In genomic region chr12:5985471-5985870, GRCh38 we compare ENCODE assay signal across 27 cellular contexts. TPM values are rescaled to one million over a fixed set of nuclear protein-coding genes. Genes with fewer than 3 reads are reported as not detected.
"Had no signal": no experiment of that assay in that cellular context is flagged by ENCODE, and none has a peak within 500 bp of the region (broad histone marks: within the 10 kb centered on the region; RNA-seq: fewer than 3 reads in every experiment).

No MANE protein-coding gene starts in this region.

- H3K4me3 Mint-ChIP-seq: immature natural killer cell; mesothelial cell of epicardium; naive B cell; natural killer cell; nephron progenitor cell; stimulated activated effector memory CD8-positive, alpha-beta T cell treated with anti-CD3 and anti-CD28 coated beads, Interleukin-12 subunit alpha, Interleukin-12 subunit beta, amount 100 ng/mL, for 72 hours; stimulated activated naive CD8-positive, alpha-beta T cell treated with anti-CD3 and anti-CD28 coated beads, Interleukin-15, Interleukin-2, amounts not matched to agents 100 ng/mL and 50 ng/mL, for 24 hours had no signal

- H3K9me3 Mint-ChIP-seq: immature natural killer cell; mesothelial cell of epicardium; naive B cell; natural killer cell; nephron progenitor cell; stimulated activated effector memory CD8-positive, alpha-beta T cell treated with anti-CD3 and anti-CD28 coated beads, Interleukin-12 subunit alpha, Interleukin-12 subunit beta, amount 100 ng/mL, for 72 hours; stimulated activated naive CD8-positive, alpha-beta T cell treated with anti-CD3 and anti-CD28 coated beads, Interleukin-15, Interleukin-2, amounts not matched to agents 100 ng/mL and 50 ng/mL, for 24 hours had no signal

- ATAC-seq: left cardiac atrium; left lung; natural killer cell; pancreas; right cardiac atrium; stimulated activated effector memory CD8-positive, alpha-beta T cell treated with anti-CD3 and anti-CD28 coated beads, Interleukin-12 subunit alpha, Interleukin-12 subunit beta, amount 100 ng/mL, for 72 hours; upper lobe of right lung had no signal

- H3K36me3 ChIP-seq: pancreas, prostate gland, sigmoid colon, suprapubic skin, thoracic aorta, tibial artery had no signal

- H3K36me3 Mint-ChIP-seq: immature natural killer cell; mesothelial cell of epicardium; natural killer cell; stimulated activated effector memory CD8-positive, alpha-beta T cell treated with anti-CD3 and anti-CD28 coated beads, Interleukin-12 subunit alpha, Interleukin-12 subunit beta, amount 100 ng/mL, for 72 hours had no signal

- DNase-seq: hypothalamus; immature natural killer cell; left cardiac atrium; left lung; mesendoderm; naive B cell; natural killer cell; nephron progenitor cell; nucleus accumbens; retina; right cardiac atrium; sigmoid colon; small intestine; spleen; stimulated activated CD4-positive, alpha-beta T cell treated with anti-CD3 and anti-CD28 coated beads, Interleukin-4, amount 100 ng/mL, for 24 hours; stimulated activated naive CD4-positive, alpha-beta T cell; tibial artery; trophoblast cell; upper lobe of right lung had no signal

- H3K27me3 ChIP-seq: left lung, pancreas, sigmoid colon, suprapubic skin, tibial artery, upper lobe of right lung had no signal

- H3K4me3 ChIP-seq: left lung, lung, pancreas, prostate gland, sigmoid colon, spleen, suprapubic skin, thoracic aorta, tibial artery, upper lobe of right lung had no signal

- H3K4me1 Mint-ChIP-seq: immature natural killer cell, natural killer cell had no signal

- H3K27ac ChIP-seq: left lung, pancreas, prostate gland, sigmoid colon, spleen, suprapubic skin, thoracic aorta, tibial artery, upper lobe of right lung had no signal

- H3K9me3 ChIP-seq: left lung, pancreas, prostate gland, sigmoid colon, suprapubic skin, thoracic aorta, tibial artery, upper lobe of right lung had no signal

- H3K27me3 Mint-ChIP-seq: stimulated activated naive CD8-positive, alpha-beta T cell treated with anti-CD3 and anti-CD28 coated beads, Interleukin-15, Interleukin-2, amounts not matched to agents 100 ng/mL and 50 ng/mL, for 24 hours had no signal

- H3K4me1 ChIP-seq: left lung, pancreas, suprapubic skin, upper lobe of right lung had no signal

- H3K27ac Mint-ChIP-seq: immature natural killer cell; mesothelial cell of epicardium; natural killer cell; nephron progenitor cell; stimulated activated effector memory CD8-positive, alpha-beta T cell treated with anti-CD3 and anti-CD28 coated beads, Interleukin-12 subunit alpha, Interleukin-12 subunit beta, amount 100 ng/mL, for 72 hours; stimulated activated naive CD8-positive, alpha-beta T cell treated with anti-CD3 and anti-CD28 coated beads, Interleukin-15, Interleukin-2, amounts not matched to agents 100 ng/mL and 50 ng/mL, for 24 hours had no signal

RNA-seq across cellular contexts. Expression of gene ANO2, which starts 40.4 kb away (rescaled TPM):
- total RNA-seq: natural killer cell had no signal
- polyA plus RNA-seq: immature natural killer cell had no signal
